ENCODE assay signal across 29 cellular contexts in genomic region chr9:133086894-133087293, GRCh38. TPM values are rescaled to one million over a fixed set of nuclear protein-coding genes. Genes with fewer than 3 reads are reported as not detected.
"Had no signal": no experiment of that assay in that cellular context is flagged by ENCODE, and none has a peak within 500 bp of the region (broad histone marks: within the 10 kb centered on the region; RNA-seq: fewer than 3 reads in every experiment).

No MANE protein-coding gene starts in this region.

- H3K27ac ChIP-seq: ascending aorta, breast epithelium, SJSA1 had no signal

- DNase-seq: activated B cell treated with CpG ODN at 0.5 μM for 24 hours; activated CD4-positive, alpha-beta memory T cell treated with anti-CD3 and anti-CD28 coated beads for 36 hours; activated CD4-positive, alpha-beta T cell treated with anti-CD3 and anti-CD28 coated beads for 4 hours; activated CD4-positive, alpha-beta T cell treated with anti-CD3 and anti-CD28 coated beads, Interleukin-2, amount 50 U/mL, for 1 hour; activated CD4-positive, CD25-positive, alpha-beta regulatory T cell treated with anti-CD3 and anti-CD28 coated beads, Interleukin-2, amount 50 U/mL, for 72 hours; activated CD8-positive, alpha-beta memory T cell treated with anti-CD3 and anti-CD28 coated beads, Interleukin-2, amount 50 U/mL, for 4 hours; activated naive CD4-positive, alpha-beta T cell; activated naive CD8-positive, alpha-beta T cell treated with anti-CD3 and anti-CD28 coated beads, Interleukin-2, amount 10 ng/mL, durations not matched to agents 7 days and 5 days; activated T-cell treated with anti-CD3 and anti-CD28 coated beads for 4 hours; activated T-cell treated with anti-CD3 and anti-CD28 coated beads, Interleukin-2, amount 50 U/mL, for 4 hours; amygdala; Karpas-422; NCI-H1105; NCI-H1417 treated with DMSO at 0.1 percent for 48 hours; NCI-H187 treated with DMSO at 0.1 percent for 48 hours; NCI-H2081 treated with DMSO at 0.1 percent for 48 hours; NCI-H226; NCI-H446 treated with DMSO at 0.1 percent for 48 hours; NCI-H69; SHP77 treated with DMSO at 0.1 percent for 48 hours; SK-N-SH had no signal

- H3K4me3 Mint-ChIP-seq: activated B cell treated with CpG ODN at 0.5 μM for 24 hours; activated CD4-positive, alpha-beta memory T cell treated with anti-CD3 and anti-CD28 coated beads for 36 hours; activated naive CD4-positive, alpha-beta T cell treated with anti-CD3 and anti-CD28 coated beads, Interleukin-2, amount 50 U/mL, for 24 hours; activated naive CD8-positive, alpha-beta T cell treated with anti-CD3 and anti-CD28 coated beads, Interleukin-2, amount 10 ng/mL, durations not matched to agents 7 days and 5 days; activated T-cell treated with anti-CD3 and anti-CD28 coated beads, Interleukin-2, amount 50 U/mL, for 4 hours; activated T-helper 1 cell treated with anti-CD3 and anti-CD28 coated beads, Interleukin-12 subunit alpha, Interleukin-12 subunit beta, Interleukin-2, Interleukin-4 antibody, amounts not matched to agents 30 ng/mL and 10 ng/mL and 1 ng/mL, durations not matched to agents 14 hours and 24 hours and 36 hours; T-helper 1 cell treated with Interleukin-12 subunit alpha and Interleukin-12 subunit beta and Interleukin-4 antibody, amounts not matched to agents 30 μg/mL and 1 μg/mL, for 36 hours; T-helper 2 cell treated with Interferon-gamma antibody and Interleukin-4, amounts not matched to agents 5 μg/mL and 100 μg/mL, for 36 hours had no signal

- ATAC-seq: activated T-cell treated with anti-CD3 and anti-CD28 coated beads, Interleukin-2, amount 50 U/mL, for 4 hours; Panc1 had no signal

- H3K36me3 ChIP-seq: ascending aorta, breast epithelium, SJSA1 had no signal

- H3K27me3 ChIP-seq: ascending aorta, breast epithelium, SJSA1 had no signal

- H3K4me1 Mint-ChIP-seq: activated B cell treated with CpG ODN at 0.5 μM for 24 hours; activated naive CD4-positive, alpha-beta T cell treated with anti-CD3 and anti-CD28 coated beads, Interleukin-2, amount 50 U/mL, for 24 hours; activated naive CD8-positive, alpha-beta T cell treated with anti-CD3 and anti-CD28 coated beads, Interleukin-2, amount 10 ng/mL, durations not matched to agents 7 days and 5 days had no signal

- H3K27me3 Mint-ChIP-seq: activated CD4-positive, alpha-beta memory T cell treated with anti-CD3 and anti-CD28 coated beads for 36 hours; activated naive CD4-positive, alpha-beta T cell treated with anti-CD3 and anti-CD28 coated beads, Interleukin-2, amount 50 U/mL, for 24 hours; activated naive CD8-positive, alpha-beta T cell treated with anti-CD3 and anti-CD28 coated beads, Interleukin-2, amount 10 ng/mL, durations not matched to agents 7 days and 5 days had no signal

- H3K4me2 ChIP-seq: SK-N-SH had no signal

- H3K9me3 ChIP-seq: ascending aorta, breast epithelium, SJSA1, SK-N-SH had no signal

- H3K9ac ChIP-seq: SK-N-SH had no signal

- H3K27ac Mint-ChIP-seq: activated B cell treated with CpG ODN at 0.5 μM for 24 hours; activated CD4-positive, alpha-beta memory T cell treated with anti-CD3 and anti-CD28 coated beads for 36 hours; activated naive CD4-positive, alpha-beta T cell treated with anti-CD3 and anti-CD28 coated beads, Interleukin-2, amount 50 U/mL, for 24 hours; activated naive CD8-positive, alpha-beta T cell treated with anti-CD3 and anti-CD28 coated beads, Interleukin-2, amount 10 ng/mL, durations not matched to agents 7 days and 5 days; activated T-helper 1 cell treated with anti-CD3 and anti-CD28 coated beads, Interleukin-12 subunit alpha, Interleukin-12 subunit beta, Interleukin-2, Interleukin-4 antibody, amounts not matched to agents 30 ng/mL and 10 ng/mL and 1 ng/mL, durations not matched to agents 14 hours and 24 hours and 36 hours; T-helper 1 cell treated with Interleukin-12 subunit alpha and Interleukin-12 subunit beta and Interleukin-4 antibody, amounts not matched to agents 30 μg/mL and 1 μg/mL, for 36 hours; T-helper 2 cell treated with Interferon-gamma antibody and Interleukin-4, amounts not matched to agents 5 μg/mL and 100 μg/mL, for 36 hours had no signal

- H3K4me3 ChIP-seq: ascending aorta, breast epithelium, SJSA1 had no signal

- H3K36me3 Mint-ChIP-seq: activated CD4-positive, alpha-beta memory T cell treated with anti-CD3 and anti-CD28 coated beads for 36 hours; activated naive CD4-positive, alpha-beta T cell treated with anti-CD3 and anti-CD28 coated beads, Interleukin-2, amount 50 U/mL, for 24 hours; activated naive CD8-positive, alpha-beta T cell treated with anti-CD3 and anti-CD28 coated beads, Interleukin-2, amount 10 ng/mL, durations not matched to agents 7 days and 5 days had no signal

- H3K9me3 Mint-ChIP-seq: activated B cell treated with CpG ODN at 0.5 μM for 24 hours; activated CD4-positive, alpha-beta memory T cell treated with anti-CD3 and anti-CD28 coated beads for 36 hours; activated naive CD4-positive, alpha-beta T cell treated with anti-CD3 and anti-CD28 coated beads, Interleukin-2, amount 50 U/mL, for 24 hours; activated naive CD8-positive, alpha-beta T cell treated with anti-CD3 and anti-CD28 coated beads, Interleukin-2, amount 10 ng/mL, durations not matched to agents 7 days and 5 days; activated T-cell treated with anti-CD3 and anti-CD28 coated beads, Interleukin-2, amount 50 U/mL, for 4 hours; activated T-helper 1 cell treated with anti-CD3 and anti-CD28 coated beads, Interleukin-12 subunit alpha, Interleukin-12 subunit beta, Interleukin-2, Interleukin-4 antibody, amounts not matched to agents 30 ng/mL and 10 ng/mL and 1 ng/mL, durations not matched to agents 14 hours and 24 hours and 36 hours; T-helper 1 cell treated with Interleukin-12 subunit alpha and Interleukin-12 subunit beta and Interleukin-4 antibody, amounts not matched to agents 30 μg/mL and 1 μg/mL, for 36 hours; T-helper 2 cell treated with Interferon-gamma antibody and Interleukin-4, amounts not matched to agents 5 μg/mL and 100 μg/mL, for 36 hours had no signal

- H3K4me1 ChIP-seq: ascending aorta, breast epithelium, SJSA1 had no signal

RNA-seq across cellular contexts. Expression of gene CEL, which starts 25.1 kb away (rescaled TPM):
- total RNA-seq: ascending aorta had no signal
